ENCODE assay signal across 8 cellular contexts in the genomic region with DNA sequence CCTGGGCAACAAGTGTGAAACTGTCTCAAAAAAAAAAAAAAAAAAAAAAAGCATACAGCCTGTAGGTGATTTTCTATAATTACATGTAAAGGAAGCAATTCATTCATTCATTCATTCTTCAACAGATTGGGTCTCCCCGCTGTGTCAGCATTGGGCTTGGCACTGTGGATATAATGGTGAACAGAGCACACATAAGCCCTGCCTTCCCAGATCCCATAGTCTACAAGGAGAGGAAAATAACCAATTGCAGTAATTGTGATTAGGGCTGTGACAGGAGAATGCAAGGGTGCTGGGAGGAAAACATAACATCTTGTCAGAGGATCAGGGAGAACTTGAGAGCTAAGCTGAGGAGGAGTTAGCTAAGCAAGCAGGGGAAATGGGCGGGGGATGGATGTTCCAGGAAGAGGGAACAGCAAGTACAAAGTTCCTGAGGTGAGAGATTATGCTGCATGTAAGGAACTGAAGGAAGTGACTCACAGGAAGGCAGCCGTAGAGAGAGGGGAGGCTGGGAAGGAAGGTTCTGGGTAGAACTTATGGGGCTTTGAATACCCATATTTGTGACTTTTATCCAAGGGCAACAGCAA. TPM values are rescaled to one million over a fixed set of nuclear protein-coding genes. Genes with fewer than 3 reads are reported as not detected.
DNase-seq lines count a peak whose midpoint lies in the region; ATAC-seq and TF ChIP-seq lines count a peak whose summit lies in the region.

No MANE protein-coding gene starts in this region.

- no peak for ATAC-seq in GM19397 (IDR thresholded peaks at IDR 0.05; ENCODE audit: unreplicated experiment)
- ATAC-seq in GM18870 (IDR thresholded peaks at IDR 0.05; ENCODE audit: unreplicated experiment): no peak
- ATAC-seq in HG02678 (IDR thresholded peaks at IDR 0.05; ENCODE audit: unreplicated experiment): no peak

- H3K4me3 Mint-ChIP-seq in endothelial cell (ENCODE audit: unreplicated experiment) (peak overlapping the region; percentile 24), mesothelial cell of epicardium (no peak overlapping the region)

- H3K27me3 Mint-ChIP-seq in endothelial cell (ENCODE audit: unreplicated experiment) (no peaks in the 10 kb centered on the region), mesothelial cell of epicardium (ENCODE audit: low read depth) (peaks cover 2% of the 10 kb centered on the region)

- H3K9me3 Mint-ChIP-seq in endothelial cell (ENCODE audit: unreplicated experiment) (no peaks in the 10 kb centered on the region), mesothelial cell of epicardium (peaks cover 4% of the 10 kb centered on the region)

- peak overlapping the region; percentile 76 for H3K27ac Mint-ChIP-seq in endothelial cell (ENCODE audit: unreplicated experiment)
- no peak overlapping the region for H3K27ac Mint-ChIP-seq in mesothelial cell of epicardium

- H3K36me3 Mint-ChIP-seq in endothelial cell (ENCODE audit: low read depth, unreplicated experiment) (no peaks in the 10 kb centered on the region), mesothelial cell of epicardium (no peaks in the 10 kb centered on the region)

- DNase-seq in NCI-H460 (ENCODE audit: extremely low read depth, low read depth) (peak; percentile 58), endothelial cell (ENCODE audit: low spot score) (peak; percentile 10), mucosa of gallbladder (ENCODE audit: low spot score) (peak; percentile 62), mesothelial cell of epicardium (ENCODE audit: low spot score in 2 of 2, unreplicated experiment in 2 of 2) (no peak)

- H3K4me1 Mint-ChIP-seq in endothelial cell (ENCODE audit: unreplicated experiment) (peaks cover 12% of the 10 kb centered on the region), mesothelial cell of epicardium (peaks cover 5% of the 10 kb centered on the region)

- TF ChIP-seq CTCF in C4-2B (conservative IDR thresholded peaks at IDR 0.05) (no peak), endothelial cell (IDR thresholded peaks at IDR 0.05; ENCODE audit: unreplicated experiment) (no peak), mesothelial cell of epicardium (IDR thresholded peaks at IDR 0.05; ENCODE audit: unreplicated experiment) (no peak)

- H3K27ac ChIP-seq in C4-2B: peak overlapping the region; percentile 20; the same call in 1 of the 2 replicates

RNA-seq across cellular contexts. Expression of a gene that starts 24.0 kb away (rescaled TPM):
- total RNA-seq in NCI-H460 (2014; rRNA removed; shearing (Covaris generic)): 7.1 and 7.4 TPM in 2 replicates
- 0.88 and 3.4 TPM in 2 replicates for polyA plus RNA-seq in NCI-H460 (2014; cell fraction: nucleus; rRNA removed)
- total RNA-seq in endothelial cell (ENCODE audit: unreplicated experiment): 0.87 TPM
- total RNA-seq in mucosa of gallbladder: 40.9 TPM
- 3.4 to 3.7 TPM (median 3.6 TPM) in 3 replicates for total RNA-seq in mesothelial cell of epicardium

Comparison
In these comparisons a context has a peak if more than half of its experiments do, and no peak if none do; other contexts are left out.
1. DNase-seq: peak in NCI-H460 (single experiment), endothelial cell (single experiment) and mucosa of gallbladder (single experiment); none in mesothelial cell of epicardium (0 of 2).